In the genomic region with DNA sequence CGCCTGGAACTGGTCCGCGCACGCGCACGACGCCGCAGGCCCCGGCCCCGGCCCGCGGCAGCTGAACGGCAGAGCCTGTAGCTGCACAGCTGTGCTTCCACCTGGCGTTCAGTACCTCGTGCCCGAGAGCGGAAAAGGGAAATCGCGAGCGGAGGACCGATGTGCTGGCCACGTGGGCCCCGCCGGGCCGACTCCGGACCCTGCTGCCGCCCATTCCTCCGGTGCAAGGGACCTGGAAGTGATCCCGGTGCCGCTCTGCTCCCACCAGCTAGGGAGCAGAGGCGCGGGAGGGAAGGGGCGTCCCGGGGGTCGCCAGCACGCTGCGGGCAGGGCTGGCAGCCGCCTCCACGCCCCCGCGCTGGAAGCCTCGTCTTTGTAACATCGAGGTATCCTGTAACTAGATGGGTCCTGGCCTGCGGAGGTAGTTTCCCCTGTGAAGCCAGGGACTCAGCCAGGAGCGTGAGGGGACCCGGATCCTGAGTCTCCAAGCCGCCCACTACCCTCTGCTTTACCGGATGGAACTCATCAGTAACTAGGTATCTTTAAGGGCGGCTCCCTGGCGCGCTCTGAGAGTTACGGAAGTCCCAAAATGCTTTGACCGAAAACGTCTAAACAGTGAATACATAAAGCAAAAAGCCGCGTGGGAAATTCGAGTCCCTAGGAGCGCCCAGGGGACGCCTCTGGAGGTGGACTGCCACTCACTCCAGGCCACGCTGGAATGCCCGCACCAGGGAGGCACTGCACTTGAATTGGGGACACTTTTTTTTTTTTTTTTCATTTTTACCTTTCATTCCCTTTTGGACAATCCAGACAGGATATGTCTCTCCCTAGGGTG, we compare ENCODE assay signal across 1 cellular context.
TF ChIP-seq lines count a peak whose summit lies in the region.

No MANE protein-coding gene starts in this region.

TF ChIP-seq in PFSK-1, 5 proteins besides CTCF, POLR2A, EP300 and RAD21 (continued from another document):
- TF ChIP-seq, protein P1, sequence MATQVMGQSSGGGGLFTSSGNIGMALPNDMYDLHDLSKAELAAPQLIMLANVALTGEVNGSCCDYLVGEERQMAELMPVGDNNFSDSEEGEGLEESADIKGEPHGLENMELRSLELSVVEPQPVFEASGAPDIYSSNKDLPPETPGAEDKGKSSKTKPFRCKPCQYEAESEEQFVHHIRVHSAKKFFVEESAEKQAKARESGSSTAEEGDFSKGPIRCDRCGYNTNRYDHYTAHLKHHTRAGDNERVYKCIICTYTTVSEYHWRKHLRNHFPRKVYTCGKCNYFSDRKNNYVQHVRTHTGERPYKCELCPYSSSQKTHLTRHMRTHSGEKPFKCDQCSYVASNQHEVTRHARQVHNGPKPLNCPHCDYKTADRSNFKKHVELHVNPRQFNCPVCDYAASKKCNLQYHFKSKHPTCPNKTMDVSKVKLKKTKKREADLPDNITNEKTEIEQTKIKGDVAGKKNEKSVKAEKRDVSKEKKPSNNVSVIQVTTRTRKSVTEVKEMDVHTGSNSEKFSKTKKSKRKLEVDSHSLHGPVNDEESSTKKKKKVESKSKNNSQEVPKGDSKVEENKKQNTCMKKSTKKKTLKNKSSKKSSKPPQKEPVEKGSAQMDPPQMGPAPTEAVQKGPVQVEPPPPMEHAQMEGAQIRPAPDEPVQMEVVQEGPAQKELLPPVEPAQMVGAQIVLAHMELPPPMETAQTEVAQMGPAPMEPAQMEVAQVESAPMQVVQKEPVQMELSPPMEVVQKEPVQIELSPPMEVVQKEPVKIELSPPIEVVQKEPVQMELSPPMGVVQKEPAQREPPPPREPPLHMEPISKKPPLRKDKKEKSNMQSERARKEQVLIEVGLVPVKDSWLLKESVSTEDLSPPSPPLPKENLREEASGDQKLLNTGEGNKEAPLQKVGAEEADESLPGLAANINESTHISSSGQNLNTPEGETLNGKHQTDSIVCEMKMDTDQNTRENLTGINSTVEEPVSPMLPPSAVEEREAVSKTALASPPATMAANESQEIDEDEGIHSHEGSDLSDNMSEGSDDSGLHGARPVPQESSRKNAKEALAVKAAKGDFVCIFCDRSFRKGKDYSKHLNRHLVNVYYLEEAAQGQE (IDR thresholded peaks at IDR 0.05; ENCODE audit: insufficient read depth in 1 of 2, low read depth in 2 of 2, low read length in 2 of 2): 0 out of 4 replicates have a peak, but pooled peaks of 1 of the 2 experiments have one; percentile 12
- TF ChIP-seq FOXP2 (optimal IDR thresholded peaks at IDR 0.05; ENCODE audit: borderline replicate concordance, extremely low read depth, extremely low read length, insufficient read depth): no peak
